In genomic region chr4:7777871-7778523, GRCh38 we compare ENCODE assay signal across 22 cellular contexts.
A peak's percentile ranks its signal among the peaks of the same experiment; 100 is the strongest.
DNase-seq lines count a peak whose midpoint lies in the region; ATAC-seq and TF ChIP-seq lines count a peak whose summit lies in the region.
"Had no signal": no experiment of that assay in that cellular context is flagged by ENCODE, and none has a peak within 500 bp of the region (broad histone marks: within the 10 kb centered on the region; RNA-seq: fewer than 3 reads in every experiment).

No MANE protein-coding gene starts in this region.

- peaks cover 13% of the 10 kb centered on the region for H3K36me3 ChIP-seq in Panc1 (ENCODE audit: control insufficient read depth, insufficient read depth, low read length)
- H3K36me3 ChIP-seq in esophagus muscularis mucosa, result peaks cover 22 to 65% (median 35%) of the 10 kb centered on the region in 4 donors
- peaks cover 99% of the 10 kb centered on the region for H3K36me3 ChIP-seq in osteoblast (ENCODE audit: insufficient read depth, low read length)

- H4K8ac ChIP-seq in H9 (replicated peaks; ENCODE audit: insufficient read length, low read depth, low read length), result no peak overlapping the region

- no peak overlapping the region for H2BK15ac ChIP-seq in H9 (ENCODE audit: low read depth, low read length)

- no peaks in the 10 kb centered on the region for H3K27me3 Mint-ChIP-seq in H9 (ENCODE audit: low read depth)
- H3K27me3 Mint-ChIP-seq in effector memory CD8-positive, alpha-beta T cell, result no peaks in the 10 kb centered on the region
- H3K27me3 Mint-ChIP-seq: activated CD4-positive, alpha-beta T cell treated with anti-CD3 and anti-CD28 coated beads, Interleukin-2, amount 10 ng/mL, durations not matched to agents 24 days and 14 days had no signal

- H3K4me2 ChIP-seq in H9 (ENCODE audit: insufficient read depth, insufficient read length, low read length) (no peak overlapping the region), osteoblast (ENCODE audit: insufficient read depth, low read length) (peak overlapping the region; percentile 66)

- no peak overlapping the region for H3K23ac ChIP-seq in H9 (ENCODE audit: insufficient read length, low read depth, low read length)

- no peak overlapping the region for H2AFZ ChIP-seq in H9 (ENCODE audit: low read length)
- no peak overlapping the region for H2AFZ ChIP-seq in osteoblast (ENCODE audit: low read length)

- CTCF ChIA-PET in Panc1 (lab: Charles Lee), result interaction anchor here (0.9 kb wide), 1 partner anchor 27 kb away, joined by 4 read pairs; no protein-coding TSS in a partner anchor

- in situ Hi-C loops in Panc1 (cut with HindIII; ENCODE audit: low pct_unique_long_range_greater_than_20kb, low sequenced_read_pairs), result no loop called here

- no peak overlapping the region for H2BK20ac ChIP-seq in H9 (ENCODE audit: low read depth, low read length, poor library complexity, severe bottlenecking)

- H3K23me2 ChIP-seq in H9 (ENCODE audit: insufficient read length, low read depth, low read length, poor library complexity, severe bottlenecking), result no peaks in the 10 kb centered on the region

- H3K4me3 ChIP-seq in Panc1 (ENCODE audit: low read depth in 2 of 2, low read length in 2 of 2) (no peak overlapping the region), esophagus muscularis mucosa (peak overlapping the region in 3 of 4 donors; percentile 35 to 54 (median 43)), osteoblast (ENCODE audit: insufficient read depth, low read length) (no peak overlapping the region)
- H3K4me3 ChIP-seq: mucosa of descending colon had no signal

- no peak for ATAC-seq in Panc1
- ATAC-seq in GM21367 (IDR thresholded peaks at IDR 0.05; ENCODE audit: unreplicated experiment), result no peak
- ATAC-seq in effector memory CD8-positive, alpha-beta T cell (replicated peaks), result no peak
- ATAC-seq in GM19351 (IDR thresholded peaks at IDR 0.05; ENCODE audit: unreplicated experiment), result no peak
- no peak for ATAC-seq in HG03432 (IDR thresholded peaks at IDR 0.05; ENCODE audit: unreplicated experiment)
- ATAC-seq: left lobe of liver had no signal

- H3K27ac Mint-ChIP-seq in H9, result peak overlapping the region in 2 of 3 experiments; percentile 41 to 66; a peak in 3 of 7 replicates
- no peak overlapping the region for H3K27ac Mint-ChIP-seq in effector memory CD8-positive, alpha-beta T cell
- H3K27ac Mint-ChIP-seq: activated CD4-positive, alpha-beta T cell treated with anti-CD3 and anti-CD28 coated beads, Interleukin-2, amount 10 ng/mL, durations not matched to agents 24 days and 14 days; dendritic cell treated with granulocyte-macrophage colony-stimulating factor and Interleukin-4, amounts not matched to agents 40 ng/mL and 50 ng/mL, for 4 days had no signal

- H3K14ac ChIP-seq in H9 (ENCODE audit: insufficient read depth, low read length), result no peak overlapping the region

- no peak overlapping the region for H3K18ac ChIP-seq in H9 (ENCODE audit: insufficient read length, low read depth, low read length)

- H3K9me3 ChIP-seq in H9 (ENCODE audit: control insufficient read depth, low read depth, low read length) (no peaks in the 10 kb centered on the region), Panc1 (ENCODE audit: control insufficient read depth, insufficient read depth, low read depth, low read length) (no peaks in the 10 kb centered on the region), esophagus muscularis mucosa (no peaks in the 10 kb centered on the region), osteoblast (ENCODE audit: low read depth, low read length) (no peaks in the 10 kb centered on the region)
- H3K9me3 ChIP-seq: mucosa of descending colon had no signal

- H3K27me3 ChIP-seq in H9 (ENCODE audit: insufficient read depth, low read length), result no peaks in the 10 kb centered on the region
- no peaks in the 10 kb centered on the region for H3K27me3 ChIP-seq in Panc1 (ENCODE audit: control insufficient read depth, insufficient read depth, low read length)
- H3K27me3 ChIP-seq in esophagus muscularis mucosa, result no peaks in the 10 kb centered on the region
- no peaks in the 10 kb centered on the region for H3K27me3 ChIP-seq in osteoblast (ENCODE audit: insufficient read depth, low read length)

- no peak overlapping the region for H4K5ac ChIP-seq in H9 (ENCODE audit: insufficient read length, low read depth, low read length)

- BruUV-seq in Panc1 (replicated peaks; lab: Mats Ljungman, UMichigan), result no TSS peak

- H3K4me1 Mint-ChIP-seq in H9, result peaks cover 12 to 16% of the 10 kb centered on the region in 2 experiments
- peaks cover 14 to 31% of the 10 kb centered on the region in 2 donors for H3K4me1 Mint-ChIP-seq in effector memory CD8-positive, alpha-beta T cell (ENCODE audit: low read depth in 2 of 2)

- H4K20me1 ChIP-seq in H9 (ENCODE audit: control insufficient read depth, insufficient read depth, insufficient read length) (no peaks in the 10 kb centered on the region), osteoblast (ENCODE audit: insufficient read depth, low read length) (peaks cover 51% of the 10 kb centered on the region)

- H2AK5ac ChIP-seq in H9 (ENCODE audit: insufficient read length, low read length), result no peak overlapping the region

- H2BK12ac ChIP-seq in H9 (ENCODE audit: insufficient read length, low read depth, low read length), result no peak overlapping the region

- H3K79me2 ChIP-seq in H9 (ENCODE audit: insufficient read depth, low read length) (no peaks in the 10 kb centered on the region), osteoblast (ENCODE audit: insufficient read depth, low read length) (peaks cover 99% of the 10 kb centered on the region)

- H3K9me3 Mint-ChIP-seq in H9, result no peaks in the 10 kb centered on the region
- no peaks in the 10 kb centered on the region for H3K9me3 Mint-ChIP-seq in effector memory CD8-positive, alpha-beta T cell
- H3K9me3 Mint-ChIP-seq: activated CD4-positive, alpha-beta T cell treated with anti-CD3 and anti-CD28 coated beads, Interleukin-2, amount 10 ng/mL, durations not matched to agents 24 days and 14 days; dendritic cell treated with granulocyte-macrophage colony-stimulating factor and Interleukin-4, amounts not matched to agents 40 ng/mL and 50 ng/mL, for 4 days had no signal

- no peak overlapping the region for H2BK5ac ChIP-seq in H9 (ENCODE audit: insufficient read length, low read length)

- H3K27ac ChIP-seq in H9 (ENCODE audit: insufficient read length, low read depth, low read length) (no peak overlapping the region), Panc1 (ENCODE audit: low read length) (peak overlapping the region; percentile 63), esophagus muscularis mucosa (replicated peaks in 1 of 4) (peak overlapping the region in 3 of 4 donors; percentile 75 to 83 (median 81)), osteoblast (ENCODE audit: low read depth, low read length) (peak overlapping the region; percentile 50)
- H3K27ac ChIP-seq: epithelial cell of prostate had no signal

- no peak overlapping the region for H2BK120ac ChIP-seq in H9 (ENCODE audit: low read depth, low read length, poor library complexity, severe bottlenecking)

- DNase-seq in H9 (no peak), Panc1 (ENCODE audit: low read depth, low spot score) (no peak), esophagus muscularis mucosa (ENCODE audit: extremely low spot score) (no peak), osteoblast (ENCODE audit: insufficient read length, low spot score, missing footprints) (peak; percentile 88)
- no peak for DNase-seq in effector memory CD8-positive, alpha-beta T cell
- DNase-seq: activated CD4-positive, alpha-beta T cell treated with anti-CD3 and anti-CD28 coated beads, Interleukin-2, amount 10 ng/mL, durations not matched to agents 24 days and 14 days; activated naive CD4-positive, alpha-beta T cell; AML-193; DND-41; mucosa of descending colon; NCI-H2081 treated with DMSO at 0.1 percent for 48 hours; NCI-H510A; nucleus accumbens; stimulated activated naive CD4-positive, alpha-beta T cell treated with Interleukin-2 at 50 U/mL for 16 hours; SW 1271; trophoblast cell had no signal

- H3K4me1 ChIP-seq in H9 (ENCODE audit: insufficient read depth, low read length), result no peaks in the 10 kb centered on the region
- H3K4me1 ChIP-seq in Panc1 (ENCODE audit: control insufficient read depth, insufficient read depth, low read length), result peaks cover 50% of the 10 kb centered on the region
- H3K4me1 ChIP-seq in esophagus muscularis mucosa, result peaks cover 23 to 60% (median 52%) of the 10 kb centered on the region in 4 donors
- peaks cover 36% of the 10 kb centered on the region for H3K4me1 ChIP-seq in osteoblast (ENCODE audit: insufficient read depth, low read length)

- peaks cover 9 to 37% (median 27%) of the 10 kb centered on the region in 3 experiments for H3K36me3 Mint-ChIP-seq in H9 (ENCODE audit: insufficient read depth in 1 of 3, low read depth in 3 of 3)
- H3K36me3 Mint-ChIP-seq in effector memory CD8-positive, alpha-beta T cell (ENCODE audit: insufficient read depth), result peaks cover 3% of the 10 kb centered on the region

- H4K91ac ChIP-seq in H9 (ENCODE audit: insufficient read length, low read depth, low read length), result no peak overlapping the region

- H3K4me3 Mint-ChIP-seq in H9, result no peak overlapping the region
- H3K4me3 Mint-ChIP-seq in effector memory CD8-positive, alpha-beta T cell, result no peak overlapping the region
- H3K4me3 Mint-ChIP-seq: activated CD4-positive, alpha-beta T cell treated with anti-CD3 and anti-CD28 coated beads, Interleukin-2, amount 10 ng/mL, durations not matched to agents 24 days and 14 days; dendritic cell treated with granulocyte-macrophage colony-stimulating factor and Interleukin-4, amounts not matched to agents 40 ng/mL and 50 ng/mL, for 4 days had no signal

- intact Hi-C loops in Panc1 (cut with micrococcal nuclease; ENCODE audit: unreplicated experiment), result no loop called here
- intact Hi-C loops in esophagus muscularis mucosa (cut with DNase I), result no loop called here

- H3K9ac ChIP-seq in H9 (ENCODE audit: extremely low read depth, insufficient read length, low read length), result no peak overlapping the region

- H3T11ph ChIP-seq in H9 (ENCODE audit: low read length), result no peak overlapping the region

- POLR2A ChIA-PET in Panc1 (lab: Charles Lee), result no interaction called here

- no peaks in the 10 kb centered on the region for H3K79me1 ChIP-seq in H9 (ENCODE audit: insufficient read depth, low read depth, low read length, poor library complexity, severe bottlenecking)

- no peak overlapping the region for H3K4ac ChIP-seq in H9 (ENCODE audit: low read depth, low read length)

- H3K56ac ChIP-seq in H9 (ENCODE audit: insufficient read length, low read depth, low read length), result no peak overlapping the region

- WGBS in H9 (ENCODE audit: extremely low coverage, insufficient read length, low lambda C conversion rate), result no CpG with 5 or more reads among the region's 10 CpGs
- WGBS in esophagus muscularis mucosa, result 86% methylated on average over 10 of the region's 10 CpGs

- TF ChIP-seq EP300 in esophagus muscularis mucosa (IDR thresholded peaks at IDR 0.05), result no peak

- TF ChIP-seq POLR2A in esophagus muscularis mucosa (IDR thresholded peaks at IDR 0.05; ENCODE audit: low read depth), result no peak

- TF ChIP-seq CTCF in H9 (conservative IDR thresholded peaks at IDR 0.05) (no peak), Panc1 (IDR thresholded peaks at IDR 0.05) (no peak), esophagus muscularis mucosa (IDR thresholded peaks at IDR 0.05) (no peak), osteoblast (IDR thresholded peaks at IDR 0.05; ENCODE audit: extremely low read depth, low read depth, low read length) (no peak)

Comparison
In these comparisons a context has a peak if more than half of its experiments do, and no peak if none do; other contexts are left out.
1. H3K27ac Mint-ChIP-seq: peak in H9 (2 of 3); none in effector memory CD8-positive, alpha-beta T cell (0 of 2).
2. H3K4me3 ChIP-seq: peak in esophagus muscularis mucosa (3 of 4); none in Panc1 (0 of 2) and osteoblast (single experiment).